In the genomic region with DNA sequence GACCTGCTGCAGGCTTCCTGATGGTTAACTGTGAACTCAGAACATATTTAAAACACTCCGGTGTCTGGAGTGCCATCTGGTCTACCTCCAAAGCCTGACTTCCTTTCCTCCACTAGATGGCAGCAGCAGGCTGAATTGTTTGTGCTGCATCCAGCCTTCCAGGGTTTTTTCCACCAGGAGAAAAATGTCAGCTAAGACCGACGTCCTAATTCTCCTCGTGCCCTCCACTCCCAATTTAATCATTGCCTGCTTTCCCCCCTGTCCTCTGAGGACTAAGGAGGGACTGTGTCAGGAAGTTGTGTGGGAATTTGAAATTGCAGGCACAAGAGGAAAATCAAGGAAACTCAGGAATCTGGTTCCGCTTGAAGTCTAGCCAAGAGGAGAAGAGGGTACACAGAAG, we compare ENCODE assay signal across 8 cellular contexts.
DNase-seq lines count a peak whose midpoint lies in the region; ATAC-seq and TF ChIP-seq lines count a peak whose summit lies in the region.

No MANE protein-coding gene starts in this region.

- in situ Hi-C loops in gastrocnemius medialis (cut with MboI; ENCODE audit: low sequenced_read_pairs in 4 of 4): loop anchor here in 1 of 4 donors (5.0 kb wide), 1 partner anchor 122 kb away; no protein-coding TSS in a partner anchor

- no peaks in the 10 kb centered on the region for H3K36me3 ChIP-seq in gastrocnemius medialis

- intact Hi-C loops in gastrocnemius medialis (cut with DNase I; ENCODE audit: low total_unique reads): loop anchor here (1.0 to 5.0 kb wide), 2 partner anchors 47 to 124 kb away; no protein-coding TSS in a partner anchor

- no peaks in the 10 kb centered on the region for H3K27me3 ChIP-seq in gastrocnemius medialis

- peak; percentile 63 for DNase-seq in GM10266 (ENCODE audit: extremely low spot score)
- peak; percentile 64 for DNase-seq in NCI-H1092 treated with DMSO at 0.1 percent for 48 hours (lab: John Stamatoyannopoulos, UW)
- peak; percentile 35 for DNase-seq in T follicular helper cell (ENCODE audit: low read depth)
- DNase-seq in astrocyte of the hippocampus (ENCODE audit: low read depth, low spot score): peak; percentile 89
- DNase-seq in hippocampal formation (lab: John Stamatoyannopoulos, UW): peak; percentile 51 to 67
- peak; percentile 47 to 67 for DNase-seq in gastrocnemius medialis

- no peak overlapping the region for H3K27ac ChIP-seq in gastrocnemius medialis

- peak; percentile 81 to 93 for ATAC-seq in gastrocnemius medialis
- no peak for ATAC-seq in GM19397 (IDR thresholded peaks at IDR 0.05; ENCODE audit: unreplicated experiment)
- no peak for ATAC-seq in GM21576 (IDR thresholded peaks at IDR 0.05; ENCODE audit: unreplicated experiment)

- no peak overlapping the region for H3K4me3 ChIP-seq in gastrocnemius medialis

- no peaks in the 10 kb centered on the region for H3K9me3 ChIP-seq in gastrocnemius medialis

- H3K4me1 ChIP-seq in gastrocnemius medialis: peaks cover 0 to 12% of the 10 kb centered on the region in 2 donors

- no peak for TF ChIP-seq POLR2A in gastrocnemius medialis (IDR thresholded peaks at IDR 0.05)

- TF ChIP-seq CTCF in GM10266 (IDR thresholded peaks at IDR 0.05; ENCODE audit: control insufficient read depth, insufficient read depth, low read depth, missing control alignments): peak; percentile 73
- TF ChIP-seq CTCF in gastrocnemius medialis (IDR thresholded peaks at IDR 0.05 in 4 of 5, conservative IDR thresholded peaks at IDR 0.05 in 1 of 5): peak; percentile 75 to 92 (median 88)

Comparison
In these comparisons a context has a peak if more than half of its experiments do, and no peak if none do; other contexts are left out.
1. DNase-seq: peak in every context shown above with its lines; median percentile 89 in astrocyte of the hippocampus; 64 in NCI-H1092 treated with DMSO at 0.1 percent for 48 hours; 63 in GM10266; 59 in hippocampal formation; 57 in gastrocnemius medialis; 35 in T follicular helper cell.
2. ATAC-seq: peak in gastrocnemius medialis (2 of 2); none in GM19397 (single experiment) and GM21576 (single experiment).